Comparison of ENCODE assay signal across 15 cellular contexts in genomic region chr3:197527569-197527968, GRCh38.
"Had no signal": no experiment of that assay in that cellular context is flagged by ENCODE, and none has a peak within 500 bp of the region (broad histone marks: within the 10 kb centered on the region; RNA-seq: fewer than 3 reads in every experiment).

No MANE protein-coding gene starts in this region.

- H3K9me3 ChIP-seq: gastrocnemius medialis, heart right ventricle, mucosa of descending colon, ovary, thyroid gland, upper lobe of left lung, uterus had no signal

- H3K27me3 Mint-ChIP-seq: naive thymus-derived CD8-positive, alpha-beta T cell had no signal

- H3K27me3 ChIP-seq: gastrocnemius medialis, heart right ventricle, ovary, thyroid gland, upper lobe of left lung, uterus had no signal

- ATAC-seq: gastrocnemius medialis; heart right ventricle; mucosa of descending colon; naive thymus-derived CD8-positive, alpha-beta T cell; right cardiac atrium had no signal

- H3K9me3 Mint-ChIP-seq: naive thymus-derived CD8-positive, alpha-beta T cell had no signal

- H3K36me3 ChIP-seq: gastrocnemius medialis, ovary, thyroid gland, upper lobe of left lung, uterus had no signal

- H3K4me1 ChIP-seq: gastrocnemius medialis, heart right ventricle, uterus had no signal

- H3K27ac ChIP-seq: gastrocnemius medialis, heart right ventricle, ovary, thyroid gland, upper lobe of left lung, uterus had no signal

- H3K4me3 ChIP-seq: gastrocnemius medialis, heart right ventricle, mucosa of descending colon, ovary, thyroid gland, upper lobe of left lung, uterus had no signal

- H3K4me3 Mint-ChIP-seq: naive thymus-derived CD8-positive, alpha-beta T cell had no signal

- DNase-seq: effector memory CD4-positive, alpha-beta T cell; gastrocnemius medialis; heart right ventricle; hypothalamus; kidney glomerular epithelial cell; mucosa of descending colon; naive thymus-derived CD8-positive, alpha-beta T cell; ovary; right cardiac atrium; small intestine; stimulated activated CD4-positive, alpha-beta T cell treated with anti-CD3 and anti-CD28 coated beads, Interleukin-2, amount 100 ng/mL, for 48 hours; stimulated activated naive CD4-positive, alpha-beta T cell treated with Interleukin-2 at 50 U/mL for 16 hours; thyroid gland; upper lobe of left lung; uterus had no signal
